1 cellular context compared by ENCODE assay signal in the genomic region with DNA sequence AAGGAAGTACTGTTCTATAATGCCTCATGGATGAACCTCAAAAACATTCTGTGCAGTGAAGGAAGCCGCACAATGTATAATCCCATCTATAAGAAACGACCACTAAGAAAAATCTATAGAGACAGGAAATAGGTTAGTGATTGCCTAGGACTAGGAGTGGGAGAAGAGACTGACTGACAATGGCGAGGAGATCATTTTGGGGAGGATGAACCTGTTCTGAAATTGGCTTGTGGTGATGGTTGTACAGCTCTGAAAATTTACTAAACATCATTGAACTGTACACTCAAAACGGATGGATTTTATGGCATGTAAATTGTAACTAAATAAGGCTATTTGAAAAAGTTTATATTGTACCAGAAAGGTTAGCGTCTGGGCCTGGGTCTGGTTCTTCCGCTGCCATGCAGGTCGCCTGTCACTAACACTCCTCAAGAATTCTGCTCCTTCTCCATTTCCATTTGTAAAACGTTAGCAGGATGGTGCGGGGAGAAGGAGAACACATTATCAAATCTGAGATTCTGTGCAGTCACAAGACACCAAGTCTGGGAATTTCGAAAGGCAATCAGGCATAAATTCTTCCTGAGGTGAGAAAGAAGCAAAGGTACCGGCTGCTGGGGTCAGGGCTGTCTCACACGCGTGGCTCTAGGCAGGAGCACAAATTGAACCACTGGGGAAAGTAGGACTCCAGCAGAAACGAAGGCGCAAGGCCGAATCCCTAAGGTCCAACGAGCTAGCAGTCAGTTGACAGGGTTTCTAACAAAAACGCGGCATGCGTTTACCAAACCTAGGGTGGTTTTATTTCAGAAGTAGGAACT.
TF ChIP-seq lines count a peak whose summit lies in the region.

No MANE protein-coding gene starts in this region.

TF ChIP-seq in HepG2, 621 proteins besides CTCF, POLR2A, EP300 and RAD21 (continued from another document and continues in another):
- TF ChIP-seq, protein P1, sequence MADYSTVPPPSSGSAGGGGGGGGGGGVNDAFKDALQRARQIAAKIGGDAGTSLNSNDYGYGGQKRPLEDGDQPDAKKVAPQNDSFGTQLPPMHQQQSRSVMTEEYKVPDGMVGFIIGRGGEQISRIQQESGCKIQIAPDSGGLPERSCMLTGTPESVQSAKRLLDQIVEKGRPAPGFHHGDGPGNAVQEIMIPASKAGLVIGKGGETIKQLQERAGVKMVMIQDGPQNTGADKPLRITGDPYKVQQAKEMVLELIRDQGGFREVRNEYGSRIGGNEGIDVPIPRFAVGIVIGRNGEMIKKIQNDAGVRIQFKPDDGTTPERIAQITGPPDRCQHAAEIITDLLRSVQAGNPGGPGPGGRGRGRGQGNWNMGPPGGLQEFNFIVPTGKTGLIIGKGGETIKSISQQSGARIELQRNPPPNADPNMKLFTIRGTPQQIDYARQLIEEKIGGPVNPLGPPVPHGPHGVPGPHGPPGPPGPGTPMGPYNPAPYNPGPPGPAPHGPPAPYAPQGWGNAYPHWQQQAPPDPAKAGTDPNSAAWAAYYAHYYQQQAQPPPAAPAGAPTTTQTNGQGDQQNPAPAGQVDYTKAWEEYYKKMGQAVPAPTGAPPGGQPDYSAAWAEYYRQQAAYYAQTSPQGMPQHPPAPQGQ (CRISPR knock-in tag; IDR thresholded peaks at IDR 0.05; ENCODE audit: borderline replicate concordance) = 0 out of 2 replicates have a peak, but pooled peaks have one; percentile 21
- TF ChIP-seq GLI4 (CRISPR knock-in tag; IDR thresholded peaks at IDR 0.05; ENCODE audit: borderline replicate concordance) (no peak), ZNF614 (CRISPR knock-in tag; IDR thresholded peaks at IDR 0.05; ENCODE audit: borderline replicate concordance) (peak; percentile 7; the same call in 1 of the 2 replicates), HDAC2 (CRISPR knock-in tag; IDR thresholded peaks at IDR 0.05) (0 out of 2 replicates have a peak, but pooled peaks have one; percentile 8), KDM2A (CRISPR knock-in tag; IDR thresholded peaks at IDR 0.05; ENCODE audit: borderline replicate concordance, low read depth) (no peak), PHF20 (CRISPR knock-in tag; IDR thresholded peaks at IDR 0.05) (no peak), ZNF761 (CRISPR knock-in tag; conservative IDR thresholded peaks at IDR 0.05) (no peak), TARDBP (CRISPR knock-in tag; IDR thresholded peaks at IDR 0.05) (no peak), ZNF501 (CRISPR knock-in tag; IDR thresholded peaks at IDR 0.05) (no peak), ZNF75D (CRISPR knock-in tag; IDR thresholded peaks at IDR 0.05; ENCODE audit: borderline replicate concordance) (no peak), CBX2 (IDR thresholded peaks at IDR 0.05; ENCODE audit: low read depth, low read length) (peak; percentile 92), CBX2 (CRISPR knock-in tag; IDR thresholded peaks at IDR 0.05; ENCODE audit: low read depth) (peak; percentile 87; the same call in 1 of the 2 replicates), PHF21A (CRISPR knock-in tag; IDR thresholded peaks at IDR 0.05) (no peak), TP53 (CRISPR knock-in tag; conservative IDR thresholded peaks at IDR 0.05) (0 out of 2 replicates have a peak, but pooled peaks have one; percentile 36), BRCA1 (CRISPR knock-in tag; IDR thresholded peaks at IDR 0.05) (peak; percentile 66; the same call in 1 of the 2 replicates), ZEB1 (IDR thresholded peaks at IDR 0.05; ENCODE audit: insufficient replicate concordance, low read depth) (no peak), CBX5 (CRISPR knock-in tag; IDR thresholded peaks at IDR 0.05; ENCODE audit: borderline replicate concordance) (peak; percentile 30; the same call in 1 of the 2 replicates), HMGA1 (CRISPR knock-in tag; conservative IDR thresholded peaks at IDR 0.05) (no peak), TBX2 (CRISPR knock-in tag; IDR thresholded peaks at IDR 0.05; ENCODE audit: borderline replicate concordance) (no peak), SRF (IDR thresholded peaks at IDR 0.05; ENCODE audit: low read depth, low read length) (no peak)
- TF ChIP-seq, protein P2, sequence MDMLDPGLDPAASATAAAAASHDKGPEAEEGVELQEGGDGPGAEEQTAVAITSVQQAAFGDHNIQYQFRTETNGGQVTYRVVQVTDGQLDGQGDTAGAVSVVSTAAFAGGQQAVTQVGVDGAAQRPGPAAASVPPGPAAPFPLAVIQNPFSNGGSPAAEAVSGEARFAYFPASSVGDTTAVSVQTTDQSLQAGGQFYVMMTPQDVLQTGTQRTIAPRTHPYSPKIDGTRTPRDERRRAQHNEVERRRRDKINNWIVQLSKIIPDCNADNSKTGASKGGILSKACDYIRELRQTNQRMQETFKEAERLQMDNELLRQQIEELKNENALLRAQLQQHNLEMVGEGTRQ (IDR thresholded peaks at IDR 0.05; ENCODE audit: low read depth, low read length) = no peak
- TF ChIP-seq, protein P2 (CRISPR knock-in tag; IDR thresholded peaks at IDR 0.05; ENCODE audit: borderline replicate concordance) = no peak
- TF ChIP-seq, protein P3, sequence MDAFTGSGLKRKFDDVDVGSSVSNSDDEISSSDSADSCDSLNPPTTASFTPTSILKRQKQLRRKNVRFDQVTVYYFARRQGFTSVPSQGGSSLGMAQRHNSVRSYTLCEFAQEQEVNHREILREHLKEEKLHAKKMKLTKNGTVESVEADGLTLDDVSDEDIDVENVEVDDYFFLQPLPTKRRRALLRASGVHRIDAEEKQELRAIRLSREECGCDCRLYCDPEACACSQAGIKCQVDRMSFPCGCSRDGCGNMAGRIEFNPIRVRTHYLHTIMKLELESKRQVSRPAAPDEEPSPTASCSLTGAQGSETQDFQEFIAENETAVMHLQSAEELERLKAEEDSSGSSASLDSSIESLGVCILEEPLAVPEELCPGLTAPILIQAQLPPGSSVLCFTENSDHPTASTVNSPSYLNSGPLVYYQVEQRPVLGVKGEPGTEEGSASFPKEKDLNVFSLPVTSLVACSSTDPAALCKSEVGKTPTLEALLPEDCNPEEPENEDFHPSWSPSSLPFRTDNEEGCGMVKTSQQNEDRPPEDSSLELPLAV (CRISPR knock-in tag; conservative IDR thresholded peaks at IDR 0.05; ENCODE audit: low read depth) = no peak
- TF ChIP-seq, protein P4, sequence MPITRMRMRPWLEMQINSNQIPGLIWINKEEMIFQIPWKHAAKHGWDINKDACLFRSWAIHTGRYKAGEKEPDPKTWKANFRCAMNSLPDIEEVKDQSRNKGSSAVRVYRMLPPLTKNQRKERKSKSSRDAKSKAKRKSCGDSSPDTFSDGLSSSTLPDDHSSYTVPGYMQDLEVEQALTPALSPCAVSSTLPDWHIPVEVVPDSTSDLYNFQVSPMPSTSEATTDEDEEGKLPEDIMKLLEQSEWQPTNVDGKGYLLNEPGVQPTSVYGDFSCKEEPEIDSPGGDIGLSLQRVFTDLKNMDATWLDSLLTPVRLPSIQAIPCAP (CRISPR knock-in tag; IDR thresholded peaks at IDR 0.05; ENCODE audit: low read depth) = no peak
- TF ChIP-seq, protein P5, sequence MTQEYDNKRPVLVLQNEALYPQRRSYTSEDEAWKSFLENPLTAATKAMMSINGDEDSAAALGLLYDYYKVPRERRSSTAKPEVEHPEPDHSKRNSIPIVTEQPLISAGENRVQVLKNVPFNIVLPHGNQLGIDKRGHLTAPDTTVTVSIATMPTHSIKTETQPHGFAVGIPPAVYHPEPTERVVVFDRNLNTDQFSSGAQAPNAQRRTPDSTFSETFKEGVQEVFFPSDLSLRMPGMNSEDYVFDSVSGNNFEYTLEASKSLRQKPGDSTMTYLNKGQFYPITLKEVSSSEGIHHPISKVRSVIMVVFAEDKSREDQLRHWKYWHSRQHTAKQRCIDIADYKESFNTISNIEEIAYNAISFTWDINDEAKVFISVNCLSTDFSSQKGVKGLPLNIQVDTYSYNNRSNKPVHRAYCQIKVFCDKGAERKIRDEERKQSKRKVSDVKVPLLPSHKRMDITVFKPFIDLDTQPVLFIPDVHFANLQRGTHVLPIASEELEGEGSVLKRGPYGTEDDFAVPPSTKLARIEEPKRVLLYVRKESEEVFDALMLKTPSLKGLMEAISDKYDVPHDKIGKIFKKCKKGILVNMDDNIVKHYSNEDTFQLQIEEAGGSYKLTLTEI (CRISPR knock-in tag; conservative IDR thresholded peaks at IDR 0.05) = no peak
- TF ChIP-seq, protein P6, sequence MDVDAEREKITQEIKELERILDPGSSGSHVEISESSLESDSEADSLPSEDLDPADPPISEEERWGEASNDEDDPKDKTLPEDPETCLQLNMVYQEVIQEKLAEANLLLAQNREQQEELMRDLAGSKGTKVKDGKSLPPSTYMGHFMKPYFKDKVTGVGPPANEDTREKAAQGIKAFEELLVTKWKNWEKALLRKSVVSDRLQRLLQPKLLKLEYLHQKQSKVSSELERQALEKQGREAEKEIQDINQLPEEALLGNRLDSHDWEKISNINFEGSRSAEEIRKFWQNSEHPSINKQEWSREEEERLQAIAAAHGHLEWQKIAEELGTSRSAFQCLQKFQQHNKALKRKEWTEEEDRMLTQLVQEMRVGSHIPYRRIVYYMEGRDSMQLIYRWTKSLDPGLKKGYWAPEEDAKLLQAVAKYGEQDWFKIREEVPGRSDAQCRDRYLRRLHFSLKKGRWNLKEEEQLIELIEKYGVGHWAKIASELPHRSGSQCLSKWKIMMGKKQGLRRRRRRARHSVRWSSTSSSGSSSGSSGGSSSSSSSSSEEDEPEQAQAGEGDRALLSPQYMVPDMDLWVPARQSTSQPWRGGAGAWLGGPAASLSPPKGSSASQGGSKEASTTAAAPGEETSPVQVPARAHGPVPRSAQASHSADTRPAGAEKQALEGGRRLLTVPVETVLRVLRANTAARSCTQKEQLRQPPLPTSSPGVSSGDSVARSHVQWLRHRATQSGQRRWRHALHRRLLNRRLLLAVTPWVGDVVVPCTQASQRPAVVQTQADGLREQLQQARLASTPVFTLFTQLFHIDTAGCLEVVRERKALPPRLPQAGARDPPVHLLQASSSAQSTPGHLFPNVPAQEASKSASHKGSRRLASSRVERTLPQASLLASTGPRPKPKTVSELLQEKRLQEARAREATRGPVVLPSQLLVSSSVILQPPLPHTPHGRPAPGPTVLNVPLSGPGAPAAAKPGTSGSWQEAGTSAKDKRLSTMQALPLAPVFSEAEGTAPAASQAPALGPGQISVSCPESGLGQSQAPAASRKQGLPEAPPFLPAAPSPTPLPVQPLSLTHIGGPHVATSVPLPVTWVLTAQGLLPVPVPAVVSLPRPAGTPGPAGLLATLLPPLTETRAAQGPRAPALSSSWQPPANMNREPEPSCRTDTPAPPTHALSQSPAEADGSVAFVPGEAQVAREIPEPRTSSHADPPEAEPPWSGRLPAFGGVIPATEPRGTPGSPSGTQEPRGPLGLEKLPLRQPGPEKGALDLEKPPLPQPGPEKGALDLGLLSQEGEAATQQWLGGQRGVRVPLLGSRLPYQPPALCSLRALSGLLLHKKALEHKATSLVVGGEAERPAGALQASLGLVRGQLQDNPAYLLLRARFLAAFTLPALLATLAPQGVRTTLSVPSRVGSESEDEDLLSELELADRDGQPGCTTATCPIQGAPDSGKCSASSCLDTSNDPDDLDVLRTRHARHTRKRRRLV (CRISPR knock-in tag; IDR thresholded peaks at IDR 0.05) = no peak
- TF ChIP-seq, protein P7, sequence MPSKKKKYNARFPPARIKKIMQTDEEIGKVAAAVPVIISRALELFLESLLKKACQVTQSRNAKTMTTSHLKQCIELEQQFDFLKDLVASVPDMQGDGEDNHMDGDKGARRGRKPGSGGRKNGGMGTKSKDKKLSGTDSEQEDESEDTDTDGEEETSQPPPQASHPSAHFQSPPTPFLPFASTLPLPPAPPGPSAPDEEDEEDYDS (CRISPR knock-in tag; IDR thresholded peaks at IDR 0.05) = no peak; the same call in 1 of the 2 replicates
- TF ChIP-seq, protein P8, sequence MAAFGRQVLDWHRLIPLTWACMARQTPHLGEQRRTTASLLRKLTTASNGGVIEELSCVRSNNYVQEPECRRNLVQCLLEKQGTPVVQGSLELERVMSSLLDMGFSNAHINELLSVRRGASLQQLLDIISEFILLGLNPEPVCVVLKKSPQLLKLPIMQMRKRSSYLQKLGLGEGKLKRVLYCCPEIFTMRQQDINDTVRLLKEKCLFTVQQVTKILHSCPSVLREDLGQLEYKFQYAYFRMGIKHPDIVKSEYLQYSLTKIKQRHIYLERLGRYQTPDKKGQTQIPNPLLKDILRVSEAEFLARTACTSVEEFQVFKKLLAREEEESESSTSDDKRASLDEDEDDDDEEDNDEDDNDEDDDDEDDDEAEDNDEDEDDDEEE (CRISPR knock-in tag; IDR thresholded peaks at IDR 0.05) = no peak
- TF ChIP-seq, protein P9, sequence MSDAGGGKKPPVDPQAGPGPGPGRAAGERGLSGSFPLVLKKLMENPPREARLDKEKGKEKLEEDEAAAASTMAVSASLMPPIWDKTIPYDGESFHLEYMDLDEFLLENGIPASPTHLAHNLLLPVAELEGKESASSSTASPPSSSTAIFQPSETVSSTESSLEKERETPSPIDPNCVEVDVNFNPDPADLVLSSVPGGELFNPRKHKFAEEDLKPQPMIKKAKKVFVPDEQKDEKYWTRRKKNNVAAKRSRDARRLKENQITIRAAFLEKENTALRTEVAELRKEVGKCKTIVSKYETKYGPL (CRISPR knock-in tag; IDR thresholded peaks at IDR 0.05) = no peak
- TF ChIP-seq, protein P10, sequence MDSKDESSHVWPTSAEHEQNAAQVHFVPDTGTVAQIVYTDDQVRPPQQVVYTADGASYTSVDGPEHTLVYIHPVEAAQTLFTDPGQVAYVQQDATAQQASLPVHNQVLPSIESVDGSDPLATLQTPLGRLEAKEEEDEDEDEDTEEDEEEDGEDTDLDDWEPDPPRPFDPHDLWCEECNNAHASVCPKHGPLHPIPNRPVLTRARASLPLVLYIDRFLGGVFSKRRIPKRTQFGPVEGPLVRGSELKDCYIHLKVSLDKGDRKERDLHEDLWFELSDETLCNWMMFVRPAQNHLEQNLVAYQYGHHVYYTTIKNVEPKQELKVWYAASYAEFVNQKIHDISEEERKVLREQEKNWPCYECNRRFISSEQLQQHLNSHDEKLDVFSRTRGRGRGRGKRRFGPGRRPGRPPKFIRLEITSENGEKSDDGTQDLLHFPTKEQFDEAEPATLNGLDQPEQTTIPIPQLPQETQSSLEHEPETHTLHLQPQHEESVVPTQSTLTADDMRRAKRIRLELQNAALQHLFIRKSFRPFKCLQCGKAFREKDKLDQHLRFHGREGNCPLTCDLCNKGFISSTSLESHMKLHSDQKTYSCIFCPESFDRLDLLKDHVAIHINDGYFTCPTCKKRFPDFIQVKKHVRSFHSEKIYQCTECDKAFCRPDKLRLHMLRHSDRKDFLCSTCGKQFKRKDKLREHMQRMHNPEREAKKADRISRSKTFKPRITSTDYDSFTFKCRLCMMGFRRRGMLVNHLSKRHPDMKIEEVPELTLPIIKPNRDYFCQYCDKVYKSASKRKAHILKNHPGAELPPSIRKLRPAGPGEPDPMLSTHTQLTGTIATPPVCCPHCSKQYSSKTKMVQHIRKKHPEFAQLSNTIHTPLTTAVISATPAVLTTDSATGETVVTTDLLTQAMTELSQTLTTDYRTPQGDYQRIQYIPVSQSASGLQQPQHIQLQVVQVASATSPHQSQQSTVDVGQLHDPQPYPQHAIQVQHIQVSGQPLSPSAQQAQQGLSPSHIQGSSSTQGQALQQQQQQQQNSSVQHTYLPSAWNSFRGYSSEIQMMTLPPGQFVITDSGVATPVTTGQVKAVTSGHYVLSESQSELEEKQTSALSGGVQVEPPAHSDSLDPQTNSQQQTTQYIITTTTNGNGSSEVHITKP (CRISPR knock-in tag; IDR thresholded peaks at IDR 0.05; ENCODE audit: low read depth) = 0 out of 2 replicates have a peak, but pooled peaks have one; percentile 17
